In the genomic region with DNA sequence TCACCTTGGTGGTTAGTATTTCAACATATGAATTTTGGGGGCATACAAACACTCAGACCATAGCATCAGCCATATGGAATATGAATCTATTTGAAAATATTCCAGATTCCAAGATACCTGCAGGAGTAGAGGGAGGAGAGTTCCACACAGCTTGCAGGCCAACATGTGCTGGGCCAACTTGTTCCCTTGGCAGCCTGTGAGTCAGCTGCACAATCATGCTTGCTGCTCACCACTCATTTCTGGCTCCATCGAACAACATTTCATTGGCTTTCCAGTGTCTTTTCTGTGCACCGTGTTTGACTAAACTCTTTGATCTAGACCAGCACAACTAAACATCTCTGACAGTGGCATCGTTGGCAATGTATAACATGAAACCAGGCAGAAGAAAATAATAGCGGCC, we compare ENCODE assay signal across 27 cellular contexts.
DNase-seq lines count a peak whose midpoint lies in the region; ATAC-seq, FAIRE-seq and TF ChIP-seq lines count a peak whose summit lies in the region.
"Had no signal": no experiment of that assay in that cellular context is flagged by ENCODE, and none has a peak within 500 bp of the region (broad histone marks: within the 10 kb centered on the region; RNA-seq: fewer than 3 reads in every experiment).

No MANE protein-coding gene starts in this region.

- no peaks in the 10 kb centered on the region for H3K9me3 ChIP-seq in breast epithelium
- H3K9me3 ChIP-seq in right atrium auricular region, result no peaks in the 10 kb centered on the region
- H3K9me3 ChIP-seq: BLaER1 treated with 17β-estradiol and CSF1 and Interleukin-3, amounts not matched to agents 10 nM and 100 nM; Caco-2 had no signal

- DNase-seq in MCF 10A (ENCODE audit: unreplicated experiment) (peak; percentile 7), breast epithelium (ENCODE audit: low spot score in 2 of 2) (no peak), epithelial cell of esophagus (ENCODE audit: low read depth) (peak; percentile 38), iris pigment epithelial cell (ENCODE audit: low read depth) (peak; percentile 0), urothelium cell line (ENCODE audit: low spot score) (no peak), right atrium auricular region (ENCODE audit: low spot score) (no peak)
- DNase-seq: ACHN; Caco-2; CD4-positive, alpha-beta memory T cell; DMS 273 treated with DMSO at 0.1 percent for 48 hours; GDM1; H7; NCI-H1092; NCI-H1436; NCI-H1930; NCI-H510A; NCI-H748 treated with DMSO at 0.1 percent for 48 hours; SIG-M5 had no signal

- TF ChIP-seq POLR2A in breast epithelium (IDR thresholded peaks at IDR 0.05), result no peak

- no peaks in the 10 kb centered on the region for H3K36me3 Mint-ChIP-seq in MCF 10A (ENCODE audit: insufficient read depth, unreplicated experiment)
- H3K36me3 Mint-ChIP-seq: CD4-positive, alpha-beta memory T cell had no signal

- peak; percentile 32 for FAIRE-seq in urothelium cell line (lab: Jason Lieb, UNC)
- FAIRE-seq: GM18507, HepG2, K562 had no signal

- H3K27me3 ChIP-seq in breast epithelium, result no peaks in the 10 kb centered on the region
- no peaks in the 10 kb centered on the region for H3K27me3 ChIP-seq in right atrium auricular region
- H3K27me3 ChIP-seq: BLaER1 treated with 17β-estradiol and CSF1 and Interleukin-3, amounts not matched to agents 10 nM and 100 nM had no signal

- BruUV-seq in MCF 10A (replicated peaks; lab: Mats Ljungman, UMichigan), result no TSS peak

- H3K4me1 ChIP-seq in breast epithelium, result no peaks in the 10 kb centered on the region
- H3K4me1 ChIP-seq in right atrium auricular region, result no peaks in the 10 kb centered on the region

- no peak overlapping the region for H3K4me3 Mint-ChIP-seq in MCF 10A (ENCODE audit: unreplicated experiment)
- H3K4me3 Mint-ChIP-seq: CD4-positive, alpha-beta memory T cell had no signal

- H3K4me3 ChIP-seq in breast epithelium (no peak overlapping the region), epithelial cell of esophagus (ENCODE audit: low read length) (no peak overlapping the region), right atrium auricular region (no peak overlapping the region)
- H3K4me3 ChIP-seq: BLaER1 treated with 17β-estradiol and CSF1 and Interleukin-3, amounts not matched to agents 10 nM and 100 nM; K562 had no signal

- TF ChIP-seq CTCF in MCF 10A (IDR thresholded peaks at IDR 0.05; ENCODE audit: unreplicated experiment) (no peak), breast epithelium (IDR thresholded peaks at IDR 0.05) (no peak), epithelial cell of esophagus (IDR thresholded peaks at IDR 0.05; ENCODE audit: insufficient read depth, low read depth, low read length, missing control alignments) (no peak), right atrium auricular region (IDR thresholded peaks at IDR 0.05) (no peak)

- CTCF ChIA-PET in MCF 10A (lab: Yijun Ruan, JAX), result interaction anchor here (1.3 kb wide), 1 partner anchor 10 kb away, joined by 3 read pairs; no protein-coding TSS in a partner anchor

- no peak overlapping the region for H3K27ac Mint-ChIP-seq in MCF 10A (ENCODE audit: low read depth, unreplicated experiment)
- H3K27ac Mint-ChIP-seq: CD4-positive, alpha-beta memory T cell had no signal

- H3K9me3 Mint-ChIP-seq in MCF 10A (ENCODE audit: unreplicated experiment), result no peaks in the 10 kb centered on the region

- H3K36me3 ChIP-seq in breast epithelium (no peaks in the 10 kb centered on the region), right atrium auricular region (no peaks in the 10 kb centered on the region)
- H3K36me3 ChIP-seq: BLaER1 treated with 17β-estradiol and CSF1 and Interleukin-3, amounts not matched to agents 10 nM and 100 nM had no signal

- ATAC-seq in HG03139 (IDR thresholded peaks at IDR 0.05; ENCODE audit: unreplicated experiment) (no peak), HG03025 (IDR thresholded peaks at IDR 0.05; ENCODE audit: low FRiP score, unreplicated experiment) (no peak)
- ATAC-seq: HepG2, K562 had no signal

- no peaks in the 10 kb centered on the region for H3K4me1 Mint-ChIP-seq in MCF 10A (ENCODE audit: insufficient read depth, unreplicated experiment)

- POLR2A ChIA-PET in MCF 10A (lab: Yijun Ruan, JAX), result no interaction called here

- H3K27ac ChIP-seq in breast epithelium, result no peak overlapping the region
- no peak overlapping the region for H3K27ac ChIP-seq in right atrium auricular region
- H3K27ac ChIP-seq: 22Rv1; BLaER1 treated with 17β-estradiol and CSF1 and Interleukin-3, amounts not matched to agents 10 nM and 100 nM; HL-60; RWPE1 had no signal

- H3K27me3 Mint-ChIP-seq in MCF 10A (ENCODE audit: insufficient read depth, unreplicated experiment), result no peaks in the 10 kb centered on the region
- H3K27me3 Mint-ChIP-seq: CD4-positive, alpha-beta memory T cell had no signal

- intact Hi-C loops in MCF 10A (cut with micrococcal nuclease) (no loop called here), breast epithelium (cut with DNase I; ENCODE audit: low total_unique reads) (no loop called here)

Comparison
In these comparisons a context has a peak if more than half of its experiments do, and no peak if none do; other contexts are left out.
1. DNase-seq: peak in MCF 10A (single experiment), epithelial cell of esophagus (single experiment) and iris pigment epithelial cell (single experiment); none in breast epithelium (0 of 2), urothelium cell line (single experiment) and right atrium auricular region (single experiment).